ENCODE assay signal across 17 cellular contexts in genomic region chr2:24210106-24210455, GRCh38. TPM values are rescaled to one million over a fixed set of nuclear protein-coding genes. Genes with fewer than 3 reads are reported as not detected.
A peak's percentile ranks its signal among the peaks of the same experiment; 100 is the strongest.
DNase-seq lines count a peak whose midpoint lies in the region; TF ChIP-seq lines count a peak whose summit lies in the region.
"Had no signal": no experiment of that assay in that cellular context is flagged by ENCODE, and none has a peak within 500 bp of the region (broad histone marks: within the 10 kb centered on the region; RNA-seq: fewer than 3 reads in every experiment).

No MANE protein-coding gene starts in this region.

- no peak overlapping the region for H2AFZ ChIP-seq in osteoblast (ENCODE audit: low read length)

- no peaks in the 10 kb centered on the region for H3K4me1 ChIP-seq in osteoblast (ENCODE audit: insufficient read depth, low read length)

- no peaks in the 10 kb centered on the region for H3K79me2 ChIP-seq in osteoblast (ENCODE audit: insufficient read depth, low read length)

- H3K4me2 ChIP-seq in osteoblast (ENCODE audit: insufficient read depth, low read length) = no peak overlapping the region
- H3K4me2 ChIP-seq: BLaER1 treated with 17β-estradiol and CSF1 and Interleukin-3, amounts not matched to agents 10 nM and 100 nM had no signal

- H3K4me3 ChIP-seq in HL-60 (replicated peaks; ENCODE audit: insufficient read depth, low read length) (no peak overlapping the region), osteoblast (ENCODE audit: insufficient read depth, low read length) (no peak overlapping the region)
- H3K4me3 ChIP-seq: BLaER1 treated with 17β-estradiol and CSF1 and Interleukin-3, amounts not matched to agents 10 nM and 100 nM had no signal

- TF ChIP-seq CTCF in HL-60 (IDR thresholded peaks at IDR 0.05; ENCODE audit: insufficient read depth, low read length) (no peak), osteoblast (IDR thresholded peaks at IDR 0.05; ENCODE audit: extremely low read depth, low read depth, low read length) (no peak)

- peak overlapping the region; percentile 44 for H3K27ac ChIP-seq in HL-60 (replicated peaks)
- no peak overlapping the region for H3K27ac ChIP-seq in osteoblast (ENCODE audit: low read depth, low read length)
- H3K27ac ChIP-seq: BLaER1 treated with 17β-estradiol and CSF1 and Interleukin-3, amounts not matched to agents 10 nM and 100 nM had no signal

- H3K27me3 ChIP-seq in HL-60 (ENCODE audit: insufficient read depth, poor library complexity, severe bottlenecking) (no peaks in the 10 kb centered on the region), osteoblast (ENCODE audit: insufficient read depth, low read length) (no peaks in the 10 kb centered on the region)
- H3K27me3 ChIP-seq: BLaER1 treated with 17β-estradiol and CSF1 and Interleukin-3, amounts not matched to agents 10 nM and 100 nM had no signal

- DNase-seq in AG20443 (ENCODE audit: low spot score) = peak; percentile 9
- DNase-seq in HL-60 (ENCODE audit: low read depth in 1 of 2, low spot score in 1 of 2) = no peak
- peak; percentile 60 for DNase-seq in foreskin melanocyte
- peak; percentile 87 for DNase-seq in osteoblast (ENCODE audit: insufficient read length, low spot score, missing footprints)
- no peak for DNase-seq in retina
- DNase-seq in NCI-H1436 treated with DMSO at 0.1 percent for 48 hours (lab: John Stamatoyannopoulos, UW) = no peak
- no peak for DNase-seq in islet precursor cell
- DNase-seq: 8988T; CD4-positive, alpha-beta memory T cell; DMS153; DMS79 treated with DMSO at 0.1 percent for 48 hours; GDM1; GOT3; H9; KG1 had no signal

- no peaks in the 10 kb centered on the region for H3K9me3 ChIP-seq in osteoblast (ENCODE audit: low read depth, low read length)
- H3K9me3 ChIP-seq: BLaER1 treated with 17β-estradiol and CSF1 and Interleukin-3, amounts not matched to agents 10 nM and 100 nM had no signal

- H4K20me1 ChIP-seq in osteoblast (ENCODE audit: insufficient read depth, low read length) = no peaks in the 10 kb centered on the region

- peaks cover 14% of the 10 kb centered on the region for H3K36me3 ChIP-seq in osteoblast (ENCODE audit: insufficient read depth, low read length)

RNA-seq across cellular contexts. Expression of gene FAM228A, which starts 35.2 kb away (rescaled TPM):
- 1.4 and 1.5 TPM in 2 replicates for total RNA-seq in osteoblast
- total RNA-seq: H9, HT1080 had no signal

Comparison
In these comparisons a context has a peak if more than half of its experiments do, and no peak if none do; other contexts are left out.
1. DNase-seq: peak in AG20443 (single experiment), foreskin melanocyte (single experiment) and osteoblast (single experiment); none in HL-60 (0 of 2), retina (single experiment), NCI-H1436 treated with DMSO at 0.1 percent for 48 hours (single experiment) and islet precursor cell (single experiment).